In genomic region chr5:55160493-55161209, GRCh38 we compare ENCODE assay signal across 8 cellular contexts. TPM values are rescaled to one million over a fixed set of nuclear protein-coding genes. Genes with fewer than 3 reads are reported as not detected.
DNase-seq lines count a peak whose midpoint lies in the region; ATAC-seq and TF ChIP-seq lines count a peak whose summit lies in the region.

No MANE protein-coding gene starts in this region.

- H3K14ac ChIP-seq in H9 (ENCODE audit: insufficient read depth, low read length) = no peak overlapping the region

- H3K23me2 ChIP-seq in H9 (ENCODE audit: insufficient read length, low read depth, low read length, poor library complexity, severe bottlenecking) = no peaks in the 10 kb centered on the region

- H3K4me1 Mint-ChIP-seq in H9 = peaks cover 7 to 9% of the 10 kb centered on the region in 2 experiments; a peak in 2 of 4 replicates

- H3K79me2 ChIP-seq in H9 (ENCODE audit: insufficient read depth, low read length) = no peaks in the 10 kb centered on the region

- no peak overlapping the region for H3K27ac ChIP-seq in H9 (ENCODE audit: insufficient read length, low read depth, low read length)

- no peaks in the 10 kb centered on the region for H3K9me3 Mint-ChIP-seq in H9

- peaks cover 4% of the 10 kb centered on the region for H3K27me3 Mint-ChIP-seq in H9 (ENCODE audit: low read depth)

- H3K4me3 ChIP-seq in astrocyte of the spinal cord (ENCODE audit: low read depth, low read length) (peak overlapping the region; percentile 67), iPS-15b (ENCODE audit: low read depth, low read length) (peak overlapping the region; percentile 83), BE2C (ENCODE audit: low read depth, low read length) (no peak overlapping the region)

- H4K91ac ChIP-seq in H9 (ENCODE audit: insufficient read length, low read depth, low read length) = no peak overlapping the region

- H3K9ac ChIP-seq in H9 (ENCODE audit: extremely low read depth, insufficient read length, low read length) (peak overlapping the region; percentile 96), iPS-15b (ENCODE audit: low read depth, low read length) (peak overlapping the region; percentile 73)

- H3K4me3 Mint-ChIP-seq in H9 = peak overlapping the region; percentile 90 to 93

- H2BK120ac ChIP-seq in H9 (ENCODE audit: low read depth, low read length, poor library complexity, severe bottlenecking) = no peak overlapping the region

- H3K36me3 Mint-ChIP-seq in H9 (ENCODE audit: insufficient read depth in 1 of 3, low read depth in 3 of 3) = peaks cover 10 to 31% (median 24%) of the 10 kb centered on the region in 3 experiments; a peak in 6 of 7 replicates

- no peak overlapping the region for H2BK12ac ChIP-seq in H9 (ENCODE audit: insufficient read length, low read depth, low read length)

- H3K36me3 ChIP-seq in iPS-15b (ENCODE audit: control insufficient read depth, insufficient read depth, low read length) (no peaks in the 10 kb centered on the region), BE2C (no peaks in the 10 kb centered on the region)

- in situ Hi-C loops in astrocyte of the spinal cord (cut with HindIII; ENCODE audit: low sequenced_read_pairs) = no loop called here

- peak overlapping the region; percentile 38 for H3K4me2 ChIP-seq in H9 (ENCODE audit: insufficient read depth, insufficient read length, low read length)

- no peak overlapping the region for H3T11ph ChIP-seq in H9 (ENCODE audit: low read length)

- H3K9me3 ChIP-seq in H9 (ENCODE audit: control insufficient read depth, low read depth, low read length) (no peaks in the 10 kb centered on the region), iPS-15b (ENCODE audit: control insufficient read depth, insufficient read depth, low read length) (no peaks in the 10 kb centered on the region), BE2C (no peaks in the 10 kb centered on the region)

- H2BK5ac ChIP-seq in H9 (ENCODE audit: insufficient read length, low read length) = no peak overlapping the region

- H3K56ac ChIP-seq in H9 (ENCODE audit: insufficient read length, low read depth, low read length) = no peak overlapping the region

- no peak overlapping the region for H4K5ac ChIP-seq in H9 (ENCODE audit: insufficient read length, low read depth, low read length)

- H3K79me1 ChIP-seq in H9 (ENCODE audit: insufficient read depth, low read depth, low read length, poor library complexity, severe bottlenecking) = peaks cover 2% of the 10 kb centered on the region

- WGBS in H9 (ENCODE audit: extremely low coverage, insufficient read length, low lambda C conversion rate) = no CpG with 5 or more reads among the region's 9 CpGs

- H2BK20ac ChIP-seq in H9 (ENCODE audit: low read depth, low read length, poor library complexity, severe bottlenecking) = no peak overlapping the region

- no peaks in the 10 kb centered on the region for H4K20me1 ChIP-seq in H9 (ENCODE audit: control insufficient read depth, insufficient read depth, insufficient read length)

- DNase-seq in H9 (peak; percentile 50), astrocyte of the spinal cord (ENCODE audit: low read depth, low spot score) (peak; percentile 95), smooth muscle cell of the brain vasculature (ENCODE audit: low read depth, low spot score) (peak; percentile 83), BE2C (no peak)
- DNase-seq in activated CD4-positive, alpha-beta T cell treated with anti-CD3 and anti-CD28 coated beads, Interleukin-2, amount 50 U/mL, for 48 hours = no peak
- DNase-seq in stimulated activated CD8-positive, alpha-beta memory T cell treated with anti-CD3 and anti-CD28 coated beads, Interleukin-4, amount 100 ng/mL, for 48 hours = no peak

- H3K27me3 ChIP-seq in H9 (ENCODE audit: insufficient read depth, low read length) (no peaks in the 10 kb centered on the region), iPS-15b (ENCODE audit: control insufficient read depth, insufficient read depth, low read length) (no peaks in the 10 kb centered on the region), BE2C (peaks cover 92% of the 10 kb centered on the region)

- H3K4me1 ChIP-seq in H9 (ENCODE audit: insufficient read depth, low read length) = no peaks in the 10 kb centered on the region
- peaks cover 3% of the 10 kb centered on the region for H3K4me1 ChIP-seq in iPS-15b (ENCODE audit: control insufficient read depth, insufficient read depth, low read length)
- H3K4me1 ChIP-seq in BE2C = no peaks in the 10 kb centered on the region

- peak overlapping the region; percentile 86 to 99 (median 99); a peak in 6 of 7 replicates for H3K27ac Mint-ChIP-seq in H9

- TF ChIP-seq CTCF in H9 (conservative IDR thresholded peaks at IDR 0.05) (no peak), astrocyte of the spinal cord (IDR thresholded peaks at IDR 0.05; ENCODE audit: low read depth, low read length) (no peak), BE2C (IDR thresholded peaks at IDR 0.05; ENCODE audit: low read depth, low read length) (no peak)

- no peak overlapping the region for H2AK5ac ChIP-seq in H9 (ENCODE audit: insufficient read length, low read length)

- H3K18ac ChIP-seq in H9 (ENCODE audit: insufficient read length, low read depth, low read length) = no peak overlapping the region

- no peak overlapping the region for H3K23ac ChIP-seq in H9 (ENCODE audit: insufficient read length, low read depth, low read length)

- no peak for ATAC-seq in GM21360 (IDR thresholded peaks at IDR 0.05; ENCODE audit: unreplicated experiment)

- H2AFZ ChIP-seq in H9 (ENCODE audit: low read length) = no peak overlapping the region

- H3K4ac ChIP-seq in H9 (ENCODE audit: low read depth, low read length) = no peak overlapping the region

- no peak overlapping the region for H2BK15ac ChIP-seq in H9 (ENCODE audit: low read depth, low read length)

- no peak overlapping the region for H4K8ac ChIP-seq in H9 (replicated peaks; ENCODE audit: insufficient read length, low read depth, low read length)

RNA-seq across cellular contexts. Expression of gene GPX8, which starts 0.7 kb away (rescaled TPM):
- 37.9 and 38.3 TPM in 2 replicates for total RNA-seq in H9 (2021)
- not detected for polyA plus RNA-seq in BE2C (2012; ENCODE audit: insufficient read depth, insufficient read length, low read depth)

RNA-seq across cellular contexts. Expression of gene CDC20B, which starts 12.3 kb away (rescaled TPM):
- total RNA-seq in H9 (2021) = 0.18 and 0.26 TPM in 2 replicates
- polyA plus RNA-seq in BE2C (2012; ENCODE audit: insufficient read depth, insufficient read length, low read depth) = not detected

RNA-seq across cellular contexts. Expression of gene GZMA, which starts 58.2 kb away (rescaled TPM):
- not detected in 2 replicates for total RNA-seq in H9 (2021)
- polyA plus RNA-seq in BE2C (2012; ENCODE audit: insufficient read depth, insufficient read length, low read depth) = not detected

Comparison
In these comparisons a context has a peak if more than half of its experiments do, and no peak if none do; other contexts are left out.
1. DNase-seq: peak in H9 (single experiment), astrocyte of the spinal cord (single experiment) and smooth muscle cell of the brain vasculature (single experiment); none in BE2C (single experiment), activated CD4-positive, alpha-beta T cell treated with anti-CD3 and anti-CD28 coated beads, Interleukin-2, amount 50 U/mL, for 48 hours (0 of 2) and stimulated activated CD8-positive, alpha-beta memory T cell treated with anti-CD3 and anti-CD28 coated beads, Interleukin-4, amount 100 ng/mL, for 48 hours (single experiment).